In the genomic region with DNA sequence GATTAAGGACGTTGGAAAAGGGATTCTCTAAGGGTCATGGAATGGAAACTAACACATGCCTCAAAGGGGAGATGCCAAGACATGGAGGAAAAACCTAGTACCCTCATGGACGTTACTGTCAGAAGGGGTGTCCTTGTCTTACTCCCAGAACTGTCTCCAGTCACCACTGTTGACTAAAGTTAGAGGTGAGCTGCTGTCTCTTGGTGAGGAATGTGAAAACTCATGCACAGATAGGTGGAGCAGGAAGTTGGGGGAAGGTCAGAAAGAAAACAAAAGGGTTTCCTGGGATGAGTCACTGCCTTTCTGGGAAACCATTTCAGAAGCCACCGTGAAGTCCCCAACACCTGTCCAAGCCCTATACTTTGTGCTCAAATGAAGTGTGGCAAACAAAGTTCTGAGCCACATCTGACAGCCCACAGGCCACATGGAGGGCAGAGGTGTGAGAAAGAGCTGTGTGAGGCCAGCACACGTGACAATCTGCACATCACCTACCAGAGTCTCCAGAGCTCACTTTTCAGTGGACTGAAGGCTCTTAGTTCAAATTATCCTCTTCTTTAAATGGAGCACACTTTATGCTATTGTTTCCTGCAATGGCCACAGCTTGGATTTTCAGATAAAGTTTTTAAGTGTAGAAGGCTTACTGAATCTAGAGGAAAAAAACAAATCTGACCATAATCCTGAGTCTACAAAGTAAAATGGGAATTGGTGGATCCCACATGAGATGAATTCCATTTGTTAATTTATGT, we compare ENCODE assay signal across 1 cellular context.
A peak's percentile ranks its signal among the peaks of the same experiment; 100 is the strongest.
TF ChIP-seq lines count a peak whose summit lies in the region.

No MANE protein-coding gene starts in this region.

TF ChIP-seq in K562, 482 proteins besides CTCF, POLR2A, EP300 and RAD21 (continued from another document and continues in another):
- TF ChIP-seq, protein P1, sequence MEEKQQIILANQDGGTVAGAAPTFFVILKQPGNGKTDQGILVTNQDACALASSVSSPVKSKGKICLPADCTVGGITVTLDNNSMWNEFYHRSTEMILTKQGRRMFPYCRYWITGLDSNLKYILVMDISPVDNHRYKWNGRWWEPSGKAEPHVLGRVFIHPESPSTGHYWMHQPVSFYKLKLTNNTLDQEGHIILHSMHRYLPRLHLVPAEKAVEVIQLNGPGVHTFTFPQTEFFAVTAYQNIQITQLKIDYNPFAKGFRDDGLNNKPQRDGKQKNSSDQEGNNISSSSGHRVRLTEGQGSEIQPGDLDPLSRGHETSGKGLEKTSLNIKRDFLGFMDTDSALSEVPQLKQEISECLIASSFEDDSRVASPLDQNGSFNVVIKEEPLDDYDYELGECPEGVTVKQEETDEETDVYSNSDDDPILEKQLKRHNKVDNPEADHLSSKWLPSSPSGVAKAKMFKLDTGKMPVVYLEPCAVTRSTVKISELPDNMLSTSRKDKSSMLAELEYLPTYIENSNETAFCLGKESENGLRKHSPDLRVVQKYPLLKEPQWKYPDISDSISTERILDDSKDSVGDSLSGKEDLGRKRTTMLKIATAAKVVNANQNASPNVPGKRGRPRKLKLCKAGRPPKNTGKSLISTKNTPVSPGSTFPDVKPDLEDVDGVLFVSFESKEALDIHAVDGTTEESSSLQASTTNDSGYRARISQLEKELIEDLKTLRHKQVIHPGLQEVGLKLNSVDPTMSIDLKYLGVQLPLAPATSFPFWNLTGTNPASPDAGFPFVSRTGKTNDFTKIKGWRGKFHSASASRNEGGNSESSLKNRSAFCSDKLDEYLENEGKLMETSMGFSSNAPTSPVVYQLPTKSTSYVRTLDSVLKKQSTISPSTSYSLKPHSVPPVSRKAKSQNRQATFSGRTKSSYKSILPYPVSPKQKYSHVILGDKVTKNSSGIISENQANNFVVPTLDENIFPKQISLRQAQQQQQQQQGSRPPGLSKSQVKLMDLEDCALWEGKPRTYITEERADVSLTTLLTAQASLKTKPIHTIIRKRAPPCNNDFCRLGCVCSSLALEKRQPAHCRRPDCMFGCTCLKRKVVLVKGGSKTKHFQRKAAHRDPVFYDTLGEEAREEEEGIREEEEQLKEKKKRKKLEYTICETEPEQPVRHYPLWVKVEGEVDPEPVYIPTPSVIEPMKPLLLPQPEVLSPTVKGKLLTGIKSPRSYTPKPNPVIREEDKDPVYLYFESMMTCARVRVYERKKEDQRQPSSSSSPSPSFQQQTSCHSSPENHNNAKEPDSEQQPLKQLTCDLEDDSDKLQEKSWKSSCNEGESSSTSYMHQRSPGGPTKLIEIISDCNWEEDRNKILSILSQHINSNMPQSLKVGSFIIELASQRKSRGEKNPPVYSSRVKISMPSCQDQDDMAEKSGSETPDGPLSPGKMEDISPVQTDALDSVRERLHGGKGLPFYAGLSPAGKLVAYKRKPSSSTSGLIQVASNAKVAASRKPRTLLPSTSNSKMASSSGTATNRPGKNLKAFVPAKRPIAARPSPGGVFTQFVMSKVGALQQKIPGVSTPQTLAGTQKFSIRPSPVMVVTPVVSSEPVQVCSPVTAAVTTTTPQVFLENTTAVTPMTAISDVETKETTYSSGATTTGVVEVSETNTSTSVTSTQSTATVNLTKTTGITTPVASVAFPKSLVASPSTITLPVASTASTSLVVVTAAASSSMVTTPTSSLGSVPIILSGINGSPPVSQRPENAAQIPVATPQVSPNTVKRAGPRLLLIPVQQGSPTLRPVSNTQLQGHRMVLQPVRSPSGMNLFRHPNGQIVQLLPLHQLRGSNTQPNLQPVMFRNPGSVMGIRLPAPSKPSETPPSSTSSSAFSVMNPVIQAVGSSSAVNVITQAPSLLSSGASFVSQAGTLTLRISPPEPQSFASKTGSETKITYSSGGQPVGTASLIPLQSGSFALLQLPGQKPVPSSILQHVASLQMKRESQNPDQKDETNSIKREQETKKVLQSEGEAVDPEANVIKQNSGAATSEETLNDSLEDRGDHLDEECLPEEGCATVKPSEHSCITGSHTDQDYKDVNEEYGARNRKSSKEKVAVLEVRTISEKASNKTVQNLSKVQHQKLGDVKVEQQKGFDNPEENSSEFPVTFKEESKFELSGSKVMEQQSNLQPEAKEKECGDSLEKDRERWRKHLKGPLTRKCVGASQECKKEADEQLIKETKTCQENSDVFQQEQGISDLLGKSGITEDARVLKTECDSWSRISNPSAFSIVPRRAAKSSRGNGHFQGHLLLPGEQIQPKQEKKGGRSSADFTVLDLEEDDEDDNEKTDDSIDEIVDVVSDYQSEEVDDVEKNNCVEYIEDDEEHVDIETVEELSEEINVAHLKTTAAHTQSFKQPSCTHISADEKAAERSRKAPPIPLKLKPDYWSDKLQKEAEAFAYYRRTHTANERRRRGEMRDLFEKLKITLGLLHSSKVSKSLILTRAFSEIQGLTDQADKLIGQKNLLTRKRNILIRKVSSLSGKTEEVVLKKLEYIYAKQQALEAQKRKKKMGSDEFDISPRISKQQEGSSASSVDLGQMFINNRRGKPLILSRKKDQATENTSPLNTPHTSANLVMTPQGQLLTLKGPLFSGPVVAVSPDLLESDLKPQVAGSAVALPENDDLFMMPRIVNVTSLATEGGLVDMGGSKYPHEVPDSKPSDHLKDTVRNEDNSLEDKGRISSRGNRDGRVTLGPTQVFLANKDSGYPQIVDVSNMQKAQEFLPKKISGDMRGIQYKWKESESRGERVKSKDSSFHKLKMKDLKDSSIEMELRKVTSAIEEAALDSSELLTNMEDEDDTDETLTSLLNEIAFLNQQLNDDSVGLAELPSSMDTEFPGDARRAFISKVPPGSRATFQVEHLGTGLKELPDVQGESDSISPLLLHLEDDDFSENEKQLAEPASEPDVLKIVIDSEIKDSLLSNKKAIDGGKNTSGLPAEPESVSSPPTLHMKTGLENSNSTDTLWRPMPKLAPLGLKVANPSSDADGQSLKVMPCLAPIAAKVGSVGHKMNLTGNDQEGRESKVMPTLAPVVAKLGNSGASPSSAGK (IDR thresholded peaks at IDR 0.05), result peak; percentile 99
- TF ChIP-seq TGIF2 (CRISPR knock-in tag; IDR thresholded peaks at IDR 0.05) (peak; percentile 69; the same call in 1 of the 2 replicates), GATA2 (CRISPR knock-in tag; IDR thresholded peaks at IDR 0.05) (no peak), WHSC1 (IDR thresholded peaks at IDR 0.05; ENCODE audit: low read length) (no peak), DPF2 (IDR thresholded peaks at IDR 0.05) (peak; percentile 87), CCNT2 (IDR thresholded peaks at IDR 0.05; ENCODE audit: borderline replicate concordance, extremely low read depth, insufficient read length, low read depth, low read length) (no peak), ZNF707 (CRISPR knock-in tag; conservative IDR thresholded peaks at IDR 0.05) (0 out of 2 replicates have a peak, but pooled peaks have one; percentile 28), ZNF668 (CRISPR knock-in tag; IDR thresholded peaks at IDR 0.05) (peak; percentile 79; the same call in 1 of the 2 replicates), ZNF586 (CRISPR knock-in tag; conservative IDR thresholded peaks at IDR 0.05) (0 out of 2 replicates have a peak, but pooled peaks have one; percentile 64), MTA1 (IDR thresholded peaks at IDR 0.05; ENCODE audit: borderline replicate concordance) (0 out of 2 replicates have a peak, but pooled peaks have one; percentile 48), NR4A1 (CRISPR knock-in tag; IDR thresholded peaks at IDR 0.05) (no peak), NR4A1 (tag; IDR thresholded peaks at IDR 0.05) (peak; percentile 89), RBM22 (IDR thresholded peaks at IDR 0.05; ENCODE audit: low read depth, low read length, poor library complexity, severe bottlenecking) (no peak), GTF2A2 (tag; IDR thresholded peaks at IDR 0.05) (no peak), ZFP30 (CRISPR knock-in tag; IDR thresholded peaks at IDR 0.05; ENCODE audit: borderline replicate concordance) (no peak), ZEB2 (IDR thresholded peaks at IDR 0.05) (peak; percentile 98), CXXC5 (CRISPR knock-in tag; IDR thresholded peaks at IDR 0.05) (peak; percentile 82), TCF7 (IDR thresholded peaks at IDR 0.05; ENCODE audit: borderline replicate concordance) (no peak), RNF2 (IDR thresholded peaks at IDR 0.05) (peak; percentile 63; the same call in 1 of the 2 replicates), POLR3G (IDR thresholded peaks at IDR 0.05; ENCODE audit: extremely low read depth, insufficient read length, insufficient replicate concordance) (no peak), SMARCB1 (IDR thresholded peaks at IDR 0.05; ENCODE audit: insufficient read length, low read depth) (no peak), ZBTB17 (CRISPR knock-in tag; IDR thresholded peaks at IDR 0.05) (peak; percentile 55; the same call in 1 of the 2 replicates), CBFA2T2 (conservative IDR thresholded peaks at IDR 0.05) (peak; percentile 61), MYNN (IDR thresholded peaks at IDR 0.05) (0 out of 2 replicates have a peak, but pooled peaks have one; percentile 42), MYNN (CRISPR knock-in tag; IDR thresholded peaks at IDR 0.05) (no peak), ZNF217 (CRISPR knock-in tag; IDR thresholded peaks at IDR 0.05) (no peak), NFE2 (IDR thresholded peaks at IDR 0.05; ENCODE audit: low read depth) (peak; percentile 77)
- TF ChIP-seq, protein P2, sequence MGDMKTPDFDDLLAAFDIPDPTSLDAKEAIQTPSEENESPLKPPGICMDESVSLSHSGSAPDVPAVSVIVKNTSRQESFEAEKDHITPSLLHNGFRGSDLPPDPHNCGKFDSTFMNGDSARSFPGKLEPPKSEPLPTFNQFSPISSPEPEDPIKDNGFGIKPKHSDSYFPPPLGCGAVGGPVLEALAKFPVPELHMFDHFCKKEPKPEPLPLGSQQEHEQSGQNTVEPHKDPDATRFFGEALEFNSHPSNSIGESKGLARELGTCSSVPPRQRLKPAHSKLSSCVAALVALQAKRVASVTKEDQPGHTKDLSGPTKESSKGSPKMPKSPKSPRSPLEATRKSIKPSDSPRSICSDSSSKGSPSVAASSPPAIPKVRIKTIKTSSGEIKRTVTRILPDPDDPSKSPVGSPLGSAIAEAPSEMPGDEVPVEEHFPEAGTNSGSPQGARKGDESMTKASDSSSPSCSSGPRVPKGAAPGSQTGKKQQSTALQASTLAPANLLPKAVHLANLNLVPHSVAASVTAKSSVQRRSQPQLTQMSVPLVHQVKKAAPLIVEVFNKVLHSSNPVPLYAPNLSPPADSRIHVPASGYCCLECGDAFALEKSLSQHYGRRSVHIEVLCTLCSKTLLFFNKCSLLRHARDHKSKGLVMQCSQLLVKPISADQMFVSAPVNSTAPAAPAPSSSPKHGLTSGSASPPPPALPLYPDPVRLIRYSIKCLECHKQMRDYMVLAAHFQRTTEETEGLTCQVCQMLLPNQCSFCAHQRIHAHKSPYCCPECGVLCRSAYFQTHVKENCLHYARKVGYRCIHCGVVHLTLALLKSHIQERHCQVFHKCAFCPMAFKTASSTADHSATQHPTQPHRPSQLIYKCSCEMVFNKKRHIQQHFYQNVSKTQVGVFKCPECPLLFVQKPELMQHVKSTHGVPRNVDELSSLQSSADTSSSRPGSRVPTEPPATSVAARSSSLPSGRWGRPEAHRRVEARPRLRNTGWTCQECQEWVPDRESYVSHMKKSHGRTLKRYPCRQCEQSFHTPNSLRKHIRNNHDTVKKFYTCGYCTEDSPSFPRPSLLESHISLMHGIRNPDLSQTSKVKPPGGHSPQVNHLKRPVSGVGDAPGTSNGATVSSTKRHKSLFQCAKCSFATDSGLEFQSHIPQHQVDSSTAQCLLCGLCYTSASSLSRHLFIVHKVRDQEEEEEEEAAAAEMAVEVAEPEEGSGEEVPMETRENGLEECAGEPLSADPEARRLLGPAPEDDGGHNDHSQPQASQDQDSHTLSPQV (IDR thresholded peaks at IDR 0.05), result peak; percentile 99
- TF ChIP-seq, protein P3, sequence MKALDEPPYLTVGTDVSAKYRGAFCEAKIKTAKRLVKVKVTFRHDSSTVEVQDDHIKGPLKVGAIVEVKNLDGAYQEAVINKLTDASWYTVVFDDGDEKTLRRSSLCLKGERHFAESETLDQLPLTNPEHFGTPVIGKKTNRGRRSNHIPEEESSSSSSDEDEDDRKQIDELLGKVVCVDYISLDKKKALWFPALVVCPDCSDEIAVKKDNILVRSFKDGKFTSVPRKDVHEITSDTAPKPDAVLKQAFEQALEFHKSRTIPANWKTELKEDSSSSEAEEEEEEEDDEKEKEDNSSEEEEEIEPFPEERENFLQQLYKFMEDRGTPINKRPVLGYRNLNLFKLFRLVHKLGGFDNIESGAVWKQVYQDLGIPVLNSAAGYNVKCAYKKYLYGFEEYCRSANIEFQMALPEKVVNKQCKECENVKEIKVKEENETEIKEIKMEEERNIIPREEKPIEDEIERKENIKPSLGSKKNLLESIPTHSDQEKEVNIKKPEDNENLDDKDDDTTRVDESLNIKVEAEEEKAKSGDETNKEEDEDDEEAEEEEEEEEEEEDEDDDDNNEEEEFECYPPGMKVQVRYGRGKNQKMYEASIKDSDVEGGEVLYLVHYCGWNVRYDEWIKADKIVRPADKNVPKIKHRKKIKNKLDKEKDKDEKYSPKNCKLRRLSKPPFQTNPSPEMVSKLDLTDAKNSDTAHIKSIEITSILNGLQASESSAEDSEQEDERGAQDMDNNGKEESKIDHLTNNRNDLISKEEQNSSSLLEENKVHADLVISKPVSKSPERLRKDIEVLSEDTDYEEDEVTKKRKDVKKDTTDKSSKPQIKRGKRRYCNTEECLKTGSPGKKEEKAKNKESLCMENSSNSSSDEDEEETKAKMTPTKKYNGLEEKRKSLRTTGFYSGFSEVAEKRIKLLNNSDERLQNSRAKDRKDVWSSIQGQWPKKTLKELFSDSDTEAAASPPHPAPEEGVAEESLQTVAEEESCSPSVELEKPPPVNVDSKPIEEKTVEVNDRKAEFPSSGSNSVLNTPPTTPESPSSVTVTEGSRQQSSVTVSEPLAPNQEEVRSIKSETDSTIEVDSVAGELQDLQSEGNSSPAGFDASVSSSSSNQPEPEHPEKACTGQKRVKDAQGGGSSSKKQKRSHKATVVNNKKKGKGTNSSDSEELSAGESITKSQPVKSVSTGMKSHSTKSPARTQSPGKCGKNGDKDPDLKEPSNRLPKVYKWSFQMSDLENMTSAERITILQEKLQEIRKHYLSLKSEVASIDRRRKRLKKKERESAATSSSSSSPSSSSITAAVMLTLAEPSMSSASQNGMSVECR (CRISPR knock-in tag; IDR thresholded peaks at IDR 0.05), result no peak
- TF ChIP-seq, protein P4, sequence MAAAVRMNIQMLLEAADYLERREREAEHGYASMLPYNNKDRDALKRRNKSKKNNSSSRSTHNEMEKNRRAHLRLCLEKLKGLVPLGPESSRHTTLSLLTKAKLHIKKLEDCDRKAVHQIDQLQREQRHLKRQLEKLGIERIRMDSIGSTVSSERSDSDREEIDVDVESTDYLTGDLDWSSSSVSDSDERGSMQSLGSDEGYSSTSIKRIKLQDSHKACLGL (CRISPR knock-in tag; IDR thresholded peaks at IDR 0.05; ENCODE audit: borderline replicate concordance, poor library complexity, severe bottlenecking), result no peak
- TF ChIP-seq, protein P5, sequence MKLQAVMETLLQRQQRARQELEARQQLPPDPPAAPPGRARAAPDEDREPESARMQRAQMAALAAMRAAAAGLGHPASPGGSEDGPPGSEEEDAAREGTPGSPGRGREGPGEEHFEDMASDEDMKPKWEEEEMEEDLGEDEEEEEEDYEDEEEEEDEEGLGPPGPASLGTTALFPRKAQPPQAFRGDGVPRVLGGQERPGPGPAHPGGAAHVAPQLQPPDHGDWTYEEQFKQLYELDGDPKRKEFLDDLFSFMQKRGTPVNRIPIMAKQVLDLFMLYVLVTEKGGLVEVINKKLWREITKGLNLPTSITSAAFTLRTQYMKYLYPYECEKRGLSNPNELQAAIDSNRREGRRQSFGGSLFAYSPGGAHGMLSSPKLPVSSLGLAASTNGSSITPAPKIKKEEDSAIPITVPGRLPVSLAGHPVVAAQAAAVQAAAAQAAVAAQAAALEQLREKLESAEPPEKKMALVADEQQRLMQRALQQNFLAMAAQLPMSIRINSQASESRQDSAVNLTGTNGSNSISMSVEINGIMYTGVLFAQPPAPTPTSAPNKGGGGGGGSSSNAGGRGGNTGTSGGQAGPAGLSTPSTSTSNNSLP (IDR thresholded peaks at IDR 0.05; ENCODE audit: borderline replicate concordance, low read depth, low read length), result no peak
